In genomic region chr1:3407021-3407420, GRCh38 we compare ENCODE assay signal across 37 cellular contexts. TPM values are rescaled to one million over a fixed set of nuclear protein-coding genes. Genes with fewer than 3 reads are reported as not detected.
"Had no signal": no experiment of that assay in that cellular context is flagged by ENCODE, and none has a peak within 500 bp of the region (broad histone marks: within the 10 kb centered on the region; RNA-seq: fewer than 3 reads in every experiment).

No MANE protein-coding gene starts in this region.

- H3K36me3 ChIP-seq: MG63 had no signal

- H3K9me3 ChIP-seq: MG63 had no signal

- H3K27me3 ChIP-seq: MG63 had no signal

- DNase-seq: Karpas-422, Kasumi-1, MG63, MM.1S, MV-4-11, NCI-H1048, NCI-H1092, NCI-H1092 treated with DMSO at 0.1 percent for 48 hours, NCI-H1105, NCI-H1105 treated with DMSO at 0.1 percent for 48 hours, NCI-H1417, NCI-H1417 treated with DMSO at 0.1 percent for 48 hours, NCI-H1436, NCI-H1436 treated with DMSO at 0.1 percent for 48 hours, NCI-H146, NCI-H1694, NCI-H1694 treated with DMSO at 0.1 percent for 48 hours, NCI-H187, NCI-H187 treated with DMSO at 0.1 percent for 48 hours, NCI-H1930, NCI-H2029, NCI-H2029 treated with DMSO at 0.1 percent for 48 hours, NCI-H2081, NCI-H2081 treated with DMSO at 0.1 percent for 48 hours, NCI-H2107, NCI-H2171, NCI-H2171 treated with DMSO at 0.1 percent for 48 hours, NCI-H2227 treated with DMSO at 0.1 percent for 48 hours, NCI-H226, NCI-H345, NCI-H446, NCI-H446 treated with DMSO at 0.1 percent for 48 hours, NCI-H510A, NCI-H510A treated with DMSO at 0.1 percent for 48 hours, NCI-H524, NCI-H524 treated with DMSO at 0.1 percent for 48 hours had no signal

- H3K4me3 ChIP-seq: MG63 had no signal

RNA-seq across cellular contexts. Expression of gene ARHGEF16, which starts 47.4 kb away (rescaled TPM):
- total RNA-seq: LHCN-M2 had no signal
